18 cellular contexts compared by ENCODE assay signal in genomic region chr4:20698382-20698781, GRCh38. TPM values are rescaled to one million over a fixed set of nuclear protein-coding genes. Genes with fewer than 3 reads are reported as not detected.
A peak's percentile ranks its signal among the peaks of the same experiment; 100 is the strongest.
DNase-seq lines count a peak whose midpoint lies in the region; ATAC-seq and TF ChIP-seq lines count a peak whose summit lies in the region.
"Had no signal": no experiment of that assay in that cellular context is flagged by ENCODE, and none has a peak within 500 bp of the region (broad histone marks: within the 10 kb centered on the region; RNA-seq: fewer than 3 reads in every experiment).

No MANE protein-coding gene starts in this region.

- H3K27me3 ChIP-seq in HL-60 (ENCODE audit: insufficient read depth, poor library complexity, severe bottlenecking), result no peaks in the 10 kb centered on the region

- no peak overlapping the region for H3K27ac ChIP-seq in HL-60 (replicated peaks)
- H3K27ac ChIP-seq: prostate gland had no signal

- peak; percentile 50 for DNase-seq in AML-193 (lab: John Stamatoyannopoulos, UW)
- DNase-seq in HL-60 (ENCODE audit: low read depth in 1 of 2, low spot score in 1 of 2), result peak; percentile 46 to 55
- DNase-seq in SKM-1 (lab: John Stamatoyannopoulos, UW; ENCODE audit: unreplicated experiment), result peak; percentile 5
- DNase-seq in fibroblast of villous mesenchyme (ENCODE audit: low read depth), result peak; percentile 53
- DNase-seq in NCI-H2227 treated with DMSO at 0.1 percent for 48 hours (lab: John Stamatoyannopoulos, UW), result no peak
- no peak for DNase-seq in activated CD8-positive, alpha-beta memory T cell treated with anti-CD3 and anti-CD28 coated beads, Interleukin-2, amount 50 U/mL, for 48 hours
- DNase-seq in left colon, result no peak
- DNase-seq: activated CD4-positive, alpha-beta T cell treated with anti-CD3 and anti-CD28 coated beads for 4 hours; activated T-cell treated with anti-CD3 and anti-CD28 coated beads for 4 hours; DMS79; endodermal cell; kidney; MM.1S; stimulated activated CD4-positive, alpha-beta T cell treated with anti-CD3 and anti-CD28 coated beads, Interleukin-15, amount 100 ng/mL, for 24 hours had no signal

- ATAC-seq in left colon, result no peak
- ATAC-seq in HG03280 (IDR thresholded peaks at IDR 0.05; ENCODE audit: unreplicated experiment), result no peak
- ATAC-seq: activated naive CD4-positive, alpha-beta T cell treated with anti-CD3 and anti-CD28 coated beads, Interleukin-2, amount 50 U/mL, for 72 hours; Panc1 had no signal

- TF ChIP-seq CTCF in HL-60 (IDR thresholded peaks at IDR 0.05; ENCODE audit: insufficient read depth, low read length), result no peak
- TF ChIP-seq CTCF in fibroblast of villous mesenchyme (IDR thresholded peaks at IDR 0.05; ENCODE audit: insufficient read depth, low read depth, low read length), result no peak

- H3K4me3 ChIP-seq in HL-60 (replicated peaks; ENCODE audit: insufficient read depth, low read length) (no peak overlapping the region), fibroblast of villous mesenchyme (ENCODE audit: low read depth, low read length) (no peak overlapping the region)
- H3K4me3 ChIP-seq: prostate gland had no signal

- intact Hi-C loops in left colon (cut with DNase I, micrococcal nuclease), result no loop called here

RNA-seq across cellular contexts. Expression of gene PACRGL, which starts 1.9 kb away (rescaled TPM):
- 13.5 and 19.4 TPM in 2 replicates for total RNA-seq in fibroblast of villous mesenchyme
- 10 to 100 TPM; 16.4 to 18.2 TPM for total RNA-seq in left colon

Comparison
In these comparisons a context has a peak if more than half of its experiments do, and no peak if none do; other contexts are left out.
1. DNase-seq: peak in AML-193 (2 of 2), HL-60 (2 of 2), SKM-1 (single experiment) and fibroblast of villous mesenchyme (single experiment); none in NCI-H2227 treated with DMSO at 0.1 percent for 48 hours (single experiment), activated CD8-positive, alpha-beta memory T cell treated with anti-CD3 and anti-CD28 coated beads, Interleukin-2, amount 50 U/mL, for 48 hours (single experiment) and left colon (0 of 2).